8 cellular contexts compared by ENCODE assay signal in genomic region chr17:45197555-45198334, GRCh38. TPM values are rescaled to one million over a fixed set of nuclear protein-coding genes. Genes with fewer than 3 reads are reported as not detected.
DNase-seq lines count a peak whose midpoint lies in the region; ATAC-seq, FAIRE-seq and TF ChIP-seq lines count a peak whose summit lies in the region.

No MANE protein-coding gene starts in this region.

- peak overlapping the region; percentile 93 for H3K4me2 ChIP-seq in HepG2 (ENCODE audit: low read depth, low read length)

- BruUV-seq in HepG2 (replicated peaks; lab: Mats Ljungman, UMichigan) = no TSS peak

- H3K36me3 ChIP-seq in HepG2 (replicated peaks in 1 of 2; ENCODE audit: control insufficient read depth in 1 of 2, insufficient read depth in 2 of 2, low read length in 2 of 2) = no peaks in the 10 kb centered on the region

- H3K27ac ChIP-seq in HepG2 (ENCODE audit: extremely low read length, insufficient read depth, low read length) = peak overlapping the region; percentile 39

- H3K79me2 ChIP-seq in HepG2 (ENCODE audit: insufficient read depth, low read length) = no peaks in the 10 kb centered on the region

- H3K36me3 Mint-ChIP-seq in activated CD4-positive, alpha-beta T cell treated with anti-CD3 and anti-CD28 coated beads, Interleukin-2, amount 10 ng/mL, durations not matched to agents 7 days and 5 days (ENCODE audit: low read depth) = no peaks in the 10 kb centered on the region

- no peak for TF ChIP-seq POLR2A in GM12891 (IDR thresholded peaks at IDR 0.05; ENCODE audit: low read depth, low read length)
- no peak for TF ChIP-seq POLR2A in HepG2 (IDR thresholded peaks at IDR 0.05; ENCODE audit: insufficient read depth in 1 of 2, low read depth in 2 of 2, low read length in 2 of 2)

- peaks cover 6% of the 10 kb centered on the region for H3K4me1 Mint-ChIP-seq in activated CD4-positive, alpha-beta T cell treated with anti-CD3 and anti-CD28 coated beads, Interleukin-2, amount 10 ng/mL, durations not matched to agents 7 days and 5 days

- TF ChIP-seq EP300 in HepG2 (IDR thresholded peaks at IDR 0.05; ENCODE audit: low read depth in 2 of 2, low read length in 2 of 2) (peak; percentile 7 to 69; a peak in 2 of 4 replicates), HepG2 (CRISPR knock-in tag; IDR thresholded peaks at IDR 0.05; ENCODE audit: borderline replicate concordance) (peak; percentile 52; the same call in 1 of the 2 replicates)

- H3K9me3 ChIP-seq in HepG2 (ENCODE audit: low read length) = no peaks in the 10 kb centered on the region

- ATAC-seq in HG03196 (IDR thresholded peaks at IDR 0.05; ENCODE audit: unreplicated experiment) (peak; percentile 91), HepG2 (peak; percentile 91), HG03442 (IDR thresholded peaks at IDR 0.05; ENCODE audit: unreplicated experiment) (no peak)

- H3K4me3 Mint-ChIP-seq in activated CD4-positive, alpha-beta T cell treated with anti-CD3 and anti-CD28 coated beads, Interleukin-2, amount 10 ng/mL, durations not matched to agents 7 days and 5 days = no peak overlapping the region

- no peaks in the 10 kb centered on the region for H3K27me3 Mint-ChIP-seq in activated CD4-positive, alpha-beta T cell treated with anti-CD3 and anti-CD28 coated beads, Interleukin-2, amount 10 ng/mL, durations not matched to agents 7 days and 5 days

- peak; percentile 100 for TF ChIP-seq CTCF in HepG2 (CRISPR knock-in tag; IDR thresholded peaks at IDR 0.05)

- POLR2A ChIA-PET in activated CD4-positive, alpha-beta T cell treated with anti-CD3 and anti-CD28 coated beads, Interleukin-2, amount 10 ng/mL, durations not matched to agents 7 days and 5 days (lab: Charles Lee) = interaction anchor here (0.6 to 1.4 kb wide), 3 partner anchors 48 to 211 kb away, joined by 3 to 7 read pairs (median 4); no protein-coding TSS in a partner anchor
- POLR2A ChIA-PET in HepG2 (lab: Yijun Ruan, JAX) = interaction anchor here (0.6 to 12.2 kb wide), 17 partner anchors 15 to 812 kb away, joined by 3 to 551 read pairs (median 3); partner anchors contain the start of genes ACBD4, HEXIM1 and HEXIM2

- WGBS in HepG2 (ENCODE audit: low lambda C conversion rate) = 0% methylated on average over 10 of the region's 16 CpGs

- CTCF ChIA-PET in activated CD4-positive, alpha-beta T cell treated with anti-CD3 and anti-CD28 coated beads, Interleukin-2, amount 10 ng/mL, durations not matched to agents 7 days and 5 days (lab: Charles Lee) = interaction anchor here (0.6 to 4.7 kb wide), 40 partner anchors 8 to 274 kb away, joined by 3 to 105 read pairs (median 3); partner anchors contain the start of genes ACBD4, HEXIM1, HEXIM2 and MAP3K14
- CTCF ChIA-PET in HepG2 (lab: Yijun Ruan, JAX; ENCODE audit: low intra/inter-chr PET ratio, low total read pairs) = interaction anchor here (0.9 to 8.1 kb wide), 8 partner anchors 15 to 63 kb away, joined by 3 to 303 read pairs (median 8); partner anchors contain the start of genes ACBD4, HEXIM1, HEXIM2 and PLCD3

- no peaks in the 10 kb centered on the region for H3K27me3 ChIP-seq in HepG2 (ENCODE audit: control insufficient read depth in 1 of 2, insufficient read depth in 2 of 2, low read length in 2 of 2)

- peaks cover 71% of the 10 kb centered on the region for H3K4me1 ChIP-seq in HepG2 (ENCODE audit: insufficient read depth, low read length)

- no peaks in the 10 kb centered on the region for H4K20me1 ChIP-seq in HepG2 (ENCODE audit: insufficient read depth, low read length)

- peak; percentile 76 for DNase-seq in GM12891 (ENCODE audit: insufficient read length, low spot score)
- peak; percentile 74 for DNase-seq in NCI-H510A treated with DMSO at 0.1 percent for 48 hours (lab: John Stamatoyannopoulos, UW)
- peak; percentile 88 for DNase-seq in activated CD4-positive, alpha-beta T cell treated with anti-CD3 and anti-CD28 coated beads, Interleukin-2, amount 10 ng/mL, durations not matched to agents 7 days and 5 days
- peak; percentile 78 for DNase-seq in dedifferentiated amniotic fluid mesenchymal stem cell (ENCODE audit: extremely low spot score)
- DNase-seq in HepG2 (ENCODE audit: low spot score) = peak; percentile 92
- DNase-seq in stimulated activated CD4-positive, alpha-beta T cell treated with anti-CD3 and anti-CD28 coated beads, Interleukin-2, amount 100 ng/mL, for 48 hours = peak; percentile 95 to 96

- peak overlapping the region; percentile 33 to 63 (median 41); a peak in 5 of 6 replicates for H3K4me3 ChIP-seq in HepG2 (replicated peaks in 1 of 3; ENCODE audit: insufficient read depth in 1 of 3, low read depth in 2 of 3, low read length in 3 of 3)

- peaks cover 4% of the 10 kb centered on the region for H3K9me3 Mint-ChIP-seq in activated CD4-positive, alpha-beta T cell treated with anti-CD3 and anti-CD28 coated beads, Interleukin-2, amount 10 ng/mL, durations not matched to agents 7 days and 5 days

- peak overlapping the region; percentile 70 for H3K9ac ChIP-seq in HepG2 (ENCODE audit: insufficient read depth, low read depth, low read length)

- peak overlapping the region; percentile 68 for H2AFZ ChIP-seq in HepG2 (ENCODE audit: low read length)

- FAIRE-seq in GM12891 (lab: Jason Lieb, UNC) (peak; percentile 76), HepG2 (lab: Jason Lieb, UNC) (peak; percentile 76)

- peak; percentile 100 for TF ChIP-seq RAD21 in HepG2 (CRISPR knock-in tag; IDR thresholded peaks at IDR 0.05)

- in situ Hi-C loops in HepG2 (cut with HindIII; ENCODE audit: extremely low pct_ligation_motif_present, low pct_unique_long_range_greater_than_20kb) = loop anchor here (5.0 kb wide), 1 partner anchor 50 kb away; the partner anchor contains the start of gene HEXIM1

- intact Hi-C loops in HepG2 (cut with micrococcal nuclease; ENCODE audit: unreplicated experiment) = loop anchor here (1.0 to 2.0 kb wide), 4 partner anchors 37 to 62 kb away; partner anchors contain the start of genes ACBD4 and HEXIM2

- peak overlapping the region; percentile 57 for H3K27ac Mint-ChIP-seq in activated CD4-positive, alpha-beta T cell treated with anti-CD3 and anti-CD28 coated beads, Interleukin-2, amount 10 ng/mL, durations not matched to agents 7 days and 5 days

RNA-seq across cellular contexts. Expression of gene FMNL1, which starts 23.9 kb away (rescaled TPM):
- 49.2 TPM for polyA plus RNA-seq in GM12891 (2012; ENCODE audit: low read depth, missing spikeins)
- total RNA-seq in activated CD4-positive, alpha-beta T cell treated with anti-CD3 and anti-CD28 coated beads, Interleukin-2, amount 10 ng/mL, durations not matched to agents 7 days and 5 days = 100 to 1,000 TPM; 391 to 410 TPM
- total RNA-seq in HepG2 (2016; rRNA removed; fragmentation: Illumina TruSeq; extraction: Trizol) = 0.39 and 0.53 TPM in 2 replicates
- 0.61 TPM in 1 of 2 replicates, not detected in the other for total RNA-seq in HepG2 (2016; cell fraction: cytosol; rRNA removed; fragmentation: Illumina TruSeq; extraction: Trizol; ENCODE audit: low read depth)
- 0.12 and 0.41 TPM in 2 replicates for total RNA-seq in HepG2 (2016; cell fraction: insoluble cytoplasmic fraction; rRNA removed; fragmentation: Illumina TruSeq; extraction: Trizol)
- 0.48 and 0.74 TPM in 2 replicates for total RNA-seq in HepG2 (2016; cell fraction: membrane; rRNA removed; fragmentation: Illumina TruSeq; extraction: Trizol)
- total RNA-seq in HepG2 (2016; cell fraction: nucleus; rRNA removed; fragmentation: Illumina TruSeq; extraction: Trizol) = 0.56 and 0.63 TPM in 2 replicates
- 0.70 and 1.1 TPM in 2 replicates for polyA plus RNA-seq in HepG2 (2011; rRNA removed)
- 0.38 and 0.48 TPM in 2 replicates for polyA plus RNA-seq in HepG2 (2011; cell fraction: cytosol; rRNA removed)
- polyA plus RNA-seq in HepG2 (2011; cell fraction: nucleus; rRNA removed) = 4.9 and 6.1 TPM in 2 replicates
- polyA plus RNA-seq in HepG2 (2012) = 0.78 and 1.2 TPM in 2 replicates
- 0.27 TPM in 1 of 2 replicates, not detected in the other for polyA plus RNA-seq in HepG2 (2016; cell fraction: cytosol; fragmentation: Illumina TruSeq; extraction: Trizol; ENCODE audit: low read depth)
- polyA plus RNA-seq in HepG2 (2016; cell fraction: insoluble cytoplasmic fraction; fragmentation: Illumina TruSeq; extraction: Trizol; ENCODE audit: low read depth) = 0.37 and 0.69 TPM in 2 replicates
- 0.31 and 0.37 TPM in 2 replicates for polyA plus RNA-seq in HepG2 (2016; cell fraction: membrane; fragmentation: Illumina TruSeq; extraction: Trizol; ENCODE audit: low read depth)
- polyA plus RNA-seq in HepG2 (2016; cell fraction: nucleus; fragmentation: Illumina TruSeq; extraction: Trizol; ENCODE audit: insufficient read depth, low read depth) = 1.9 and 2.6 TPM in 2 replicates
- 0.68 and 17.4 TPM in 2 replicates for polyA minus RNA-seq in HepG2 (2011; rRNA and poly(A)+ RNA removed; ENCODE audit: low replicate concordance)
- 0.69 TPM in 1 of 2 replicates, not detected in the other for polyA minus RNA-seq in HepG2 (2011; cell fraction: cytosol; rRNA and poly(A)+ RNA removed)
- 0.77 and 1.4 TPM in 2 replicates for polyA minus RNA-seq in HepG2 (2011; cell fraction: nucleus; rRNA and poly(A)+ RNA removed)

RNA-seq across cellular contexts. Expression of gene HEXIM2, which starts 36.1 kb away (rescaled TPM):
- 8.7 TPM for polyA plus RNA-seq in GM12891 (2012; ENCODE audit: low read depth, missing spikeins)
- total RNA-seq in activated CD4-positive, alpha-beta T cell treated with anti-CD3 and anti-CD28 coated beads, Interleukin-2, amount 10 ng/mL, durations not matched to agents 7 days and 5 days = 1 to 10 TPM; 5.3 to 8.4 TPM
- total RNA-seq in HepG2 (2016; rRNA removed; fragmentation: Illumina TruSeq; extraction: Trizol) = 27.1 and 30.8 TPM in 2 replicates
- total RNA-seq in HepG2 (2016; cell fraction: cytosol; rRNA removed; fragmentation: Illumina TruSeq; extraction: Trizol; ENCODE audit: low read depth) = 22.3 and 23.3 TPM in 2 replicates
- 26.7 and 27.9 TPM in 2 replicates for total RNA-seq in HepG2 (2016; cell fraction: insoluble cytoplasmic fraction; rRNA removed; fragmentation: Illumina TruSeq; extraction: Trizol)
- 25.8 and 28.7 TPM in 2 replicates for total RNA-seq in HepG2 (2016; cell fraction: membrane; rRNA removed; fragmentation: Illumina TruSeq; extraction: Trizol)
- 13.7 and 16.4 TPM in 2 replicates for total RNA-seq in HepG2 (2016; cell fraction: nucleus; rRNA removed; fragmentation: Illumina TruSeq; extraction: Trizol)
- polyA plus RNA-seq in HepG2 (2011; rRNA removed) = 31.8 and 32.4 TPM in 2 replicates
- 32.2 and 44.9 TPM in 2 replicates for polyA plus RNA-seq in HepG2 (2011; cell fraction: cytosol; rRNA removed)
- polyA plus RNA-seq in HepG2 (2011; cell fraction: nucleus; rRNA removed) = 22.5 and 27.3 TPM in 2 replicates
- polyA plus RNA-seq in HepG2 (2012) = 22.2 and 24.9 TPM in 2 replicates
- 14.6 and 18.5 TPM in 2 replicates for polyA plus RNA-seq in HepG2 (2016; cell fraction: cytosol; fragmentation: Illumina TruSeq; extraction: Trizol; ENCODE audit: low read depth)
- polyA plus RNA-seq in HepG2 (2016; cell fraction: insoluble cytoplasmic fraction; fragmentation: Illumina TruSeq; extraction: Trizol; ENCODE audit: low read depth) = 35.4 and 36.8 TPM in 2 replicates
- 19.7 and 26.6 TPM in 2 replicates for polyA plus RNA-seq in HepG2 (2016; cell fraction: membrane; fragmentation: Illumina TruSeq; extraction: Trizol; ENCODE audit: low read depth)
- 36.3 and 37.9 TPM in 2 replicates for polyA plus RNA-seq in HepG2 (2016; cell fraction: nucleus; fragmentation: Illumina TruSeq; extraction: Trizol; ENCODE audit: insufficient read depth, low read depth)
- polyA minus RNA-seq in HepG2 (2011; rRNA and poly(A)+ RNA removed; ENCODE audit: low replicate concordance) = 9.1 and 26.8 TPM in 2 replicates
- polyA minus RNA-seq in HepG2 (2011; cell fraction: cytosol; rRNA and poly(A)+ RNA removed) = 17.8 and 20.5 TPM in 2 replicates
- polyA minus RNA-seq in HepG2 (2011; cell fraction: nucleus; rRNA and poly(A)+ RNA removed) = 12.4 and 13.2 TPM in 2 replicates

RNA-seq across cellular contexts. Expression of gene HEXIM1, which starts 49.5 kb away (rescaled TPM):
- 21.4 TPM for polyA plus RNA-seq in GM12891 (2012; ENCODE audit: low read depth, missing spikeins)
- total RNA-seq in activated CD4-positive, alpha-beta T cell treated with anti-CD3 and anti-CD28 coated beads, Interleukin-2, amount 10 ng/mL, durations not matched to agents 7 days and 5 days = 10 to 100 TPM; 30.5 TPM
- total RNA-seq in HepG2 (2016; rRNA removed; fragmentation: Illumina TruSeq; extraction: Trizol) = 10.5 and 14.8 TPM in 2 replicates
- total RNA-seq in HepG2 (2016; cell fraction: cytosol; rRNA removed; fragmentation: Illumina TruSeq; extraction: Trizol; ENCODE audit: low read depth) = 2.7 and 3.3 TPM in 2 replicates
- 11.7 and 13.0 TPM in 2 replicates for total RNA-seq in HepG2 (2016; cell fraction: insoluble cytoplasmic fraction; rRNA removed; fragmentation: Illumina TruSeq; extraction: Trizol)
- total RNA-seq in HepG2 (2016; cell fraction: membrane; rRNA removed; fragmentation: Illumina TruSeq; extraction: Trizol) = 8.9 and 9.5 TPM in 2 replicates
- total RNA-seq in HepG2 (2016; cell fraction: nucleus; rRNA removed; fragmentation: Illumina TruSeq; extraction: Trizol) = 13.8 and 14.0 TPM in 2 replicates
- polyA plus RNA-seq in HepG2 (2011; rRNA removed) = 16.3 and 16.6 TPM in 2 replicates
- polyA plus RNA-seq in HepG2 (2011; cell fraction: cytosol; rRNA removed) = 13.7 and 14.0 TPM in 2 replicates
- 34.1 and 37.3 TPM in 2 replicates for polyA plus RNA-seq in HepG2 (2011; cell fraction: nucleus; rRNA removed)
- 17.5 and 20.8 TPM in 2 replicates for polyA plus RNA-seq in HepG2 (2012)
- 2.7 and 3.3 TPM in 2 replicates for polyA plus RNA-seq in HepG2 (2016; cell fraction: cytosol; fragmentation: Illumina TruSeq; extraction: Trizol; ENCODE audit: low read depth)
- 36.1 and 41.5 TPM in 2 replicates for polyA plus RNA-seq in HepG2 (2016; cell fraction: insoluble cytoplasmic fraction; fragmentation: Illumina TruSeq; extraction: Trizol; ENCODE audit: low read depth)
- polyA plus RNA-seq in HepG2 (2016; cell fraction: membrane; fragmentation: Illumina TruSeq; extraction: Trizol; ENCODE audit: low read depth) = 10.3 and 12.9 TPM in 2 replicates
- polyA plus RNA-seq in HepG2 (2016; cell fraction: nucleus; fragmentation: Illumina TruSeq; extraction: Trizol; ENCODE audit: insufficient read depth, low read depth) = 51.0 and 51.8 TPM in 2 replicates
- polyA minus RNA-seq in HepG2 (2011; rRNA and poly(A)+ RNA removed; ENCODE audit: low replicate concordance) = 8.8 and 11.0 TPM in 2 replicates
- polyA minus RNA-seq in HepG2 (2011; cell fraction: cytosol; rRNA and poly(A)+ RNA removed) = 10.7 and 11.5 TPM in 2 replicates
- 17.1 and 27.5 TPM in 2 replicates for polyA minus RNA-seq in HepG2 (2011; cell fraction: nucleus; rRNA and poly(A)+ RNA removed)

Comparison
In these comparisons a context has a peak if more than half of its experiments do, and no peak if none do; other contexts are left out.
1. RNA of gene FMNL1, which starts 23.9 kb away (total RNA-seq): 391 to 410 TPM in activated CD4-positive, alpha-beta T cell treated with anti-CD3 and anti-CD28 coated beads, Interleukin-2, amount 10 ng/mL, durations not matched to agents 7 days and 5 days; 0.12 to 0.74 TPM in HepG2; every median in the first group is over 100 times any median in the second.
2. Peak in every context shown above with its lines, with median percentiles within 50 percentile points of each other: DNase-seq.